ENCODE assay signal across 8 cellular contexts in genomic region chr4:154416183-154416543, GRCh38.
A peak's percentile ranks its signal among the peaks of the same experiment; 100 is the strongest.
DNase-seq lines count a peak whose midpoint lies in the region; ATAC-seq, FAIRE-seq and TF ChIP-seq lines count a peak whose summit lies in the region.

No MANE protein-coding gene starts in this region.

- H3K27me3 ChIP-seq in body of pancreas (peaks cover 0 to 5% of the 10 kb centered on the region in 2 donors), transverse colon (peaks cover 11% of the 10 kb centered on the region)

- H3K9me3 ChIP-seq in body of pancreas (no peaks in the 10 kb centered on the region), transverse colon (no peaks in the 10 kb centered on the region)

- H3K4me3 ChIP-seq in body of pancreas (peak overlapping the region in 1 of 2 donors; percentile 28), transverse colon (peak overlapping the region; percentile 26 to 50 (median 30))

- TF ChIP-seq EP300 in transverse colon (IDR thresholded peaks at IDR 0.05; ENCODE audit: low read depth), result no peak

- no peaks in the 10 kb centered on the region for H3K36me3 ChIP-seq in body of pancreas (replicated peaks in 1 of 2; ENCODE audit: insufficient read depth in 1 of 2, low read depth in 2 of 2)
- no peaks in the 10 kb centered on the region for H3K36me3 ChIP-seq in transverse colon

- ATAC-seq in HG03432 (IDR thresholded peaks at IDR 0.05; ENCODE audit: unreplicated experiment) (peak; percentile 47), body of pancreas (peak; percentile 34), left lobe of liver (peak; percentile 38)

- TF ChIP-seq CTCF in CD14-positive monocyte (IDR thresholded peaks at IDR 0.05) (no peak), body of pancreas (IDR thresholded peaks at IDR 0.05) (no peak), transverse colon (IDR thresholded peaks at IDR 0.05) (no peak), RWPE1 (conservative IDR thresholded peaks at IDR 0.05; ENCODE audit: low read depth) (no peak)

- H3K4me1 ChIP-seq in body of pancreas, result peaks cover 6% of the 10 kb centered on the region
- peaks cover 0 to 18% (median 8%) of the 10 kb centered on the region in 4 donors for H3K4me1 ChIP-seq in transverse colon

- intact Hi-C loops in CD14-positive monocyte (cut with micrococcal nuclease) (no loop called here), body of pancreas (cut with DNase I) (no loop called here), transverse colon (cut with DNase I; ENCODE audit: low total_unique reads) (loop anchor here (5.0 kb wide), 1 partner anchor 76 kb away; the partner anchor contains the start of gene DCHS2)

- in situ Hi-C loops in transverse colon (cut with MboI; ENCODE audit: low pct_ligation_motif_present in 1 of 4, low pct_unique_long_range_greater_than_20kb in 1 of 4, low sequenced_read_pairs in 3 of 4), result no loop called here

- POLR2A ChIA-PET in RWPE1 (lab: Yijun Ruan, JAX; ENCODE audit: low non-redundant PET), result no interaction called here

- peaks cover 33 to 35% (median 34%) of the 10 kb centered on the region in 3 donors for H3K27me3 Mint-ChIP-seq in CD14-positive monocyte (ENCODE audit: low read depth in 3 of 3)

- FAIRE-seq in GM19239 (lab: Jason Lieb, UNC), result peak; percentile 88

- H3K36me3 Mint-ChIP-seq in CD14-positive monocyte, result no peaks in the 10 kb centered on the region

- 9 to 11% methylated on average over 10 of the region's 10 CpGs for WGBS in body of pancreas, 2 donors
- WGBS in transverse colon (ENCODE audit: low coverage in 1 of 2), 2 donors, result 5% methylated on average over 10 of the region's 10 CpGs

- no peak for DNase-seq in CD14-positive monocyte (ENCODE audit: low spot score)
- no peak for DNase-seq in GM19239 (ENCODE audit: insufficient read length, low spot score)
- DNase-seq in body of pancreas, result peak in 3 of 4 donors; percentile 5 to 40 (median 18)
- no peak for DNase-seq in left lobe of liver (ENCODE audit: low spot score)
- peak; percentile 20 for DNase-seq in transverse colon
- no peak for DNase-seq in RWPE1 (ENCODE audit: low spot score)
- no peak for DNase-seq in GF-D8 (lab: John Stamatoyannopoulos, UW)

- peaks cover 0 to 3% (median 0%) of the 10 kb centered on the region in 7 donors for H3K9me3 Mint-ChIP-seq in CD14-positive monocyte

- CTCF ChIA-PET in RWPE1 (lab: Yijun Ruan, JAX), result interaction anchor here (0.7 kb wide), 1 partner anchor 15 kb away, joined by 4 read pairs; no protein-coding TSS in a partner anchor

- peaks cover 11% of the 10 kb centered on the region for H3K4me1 Mint-ChIP-seq in CD14-positive monocyte

- peak overlapping the region; percentile 63 to 85 for H3K4me3 Mint-ChIP-seq in CD14-positive monocyte

- H3K27ac Mint-ChIP-seq in CD14-positive monocyte, result peak overlapping the region in 2 of 7 donors; percentile 0 to 5

- no peak overlapping the region for H3K27ac ChIP-seq in body of pancreas
- H3K27ac ChIP-seq in transverse colon, result peak overlapping the region; percentile 68 to 89 (median 80)
- H3K27ac ChIP-seq in RWPE1, result no peak overlapping the region

- TF ChIP-seq POLR2A in body of pancreas (IDR thresholded peaks at IDR 0.05) (no peak), transverse colon (IDR thresholded peaks at IDR 0.05) (no peak)

Comparison
In these comparisons a context has a peak if more than half of its experiments do, and no peak if none do; other contexts are left out.
1. DNase-seq: peak in body of pancreas (3 of 4) and transverse colon (single experiment); none in CD14-positive monocyte (single experiment), GM19239 (single experiment), left lobe of liver (single experiment), RWPE1 (single experiment) and GF-D8 (single experiment).
2. H3K27ac ChIP-seq: peak in transverse colon (4 of 4); none in body of pancreas (0 of 4) and RWPE1 (single experiment).
3. Peak in every context shown above with its lines, with median percentiles within 50 percentile points of each other: ATAC-seq.